8 cellular contexts compared by ENCODE assay signal in the genomic region with DNA sequence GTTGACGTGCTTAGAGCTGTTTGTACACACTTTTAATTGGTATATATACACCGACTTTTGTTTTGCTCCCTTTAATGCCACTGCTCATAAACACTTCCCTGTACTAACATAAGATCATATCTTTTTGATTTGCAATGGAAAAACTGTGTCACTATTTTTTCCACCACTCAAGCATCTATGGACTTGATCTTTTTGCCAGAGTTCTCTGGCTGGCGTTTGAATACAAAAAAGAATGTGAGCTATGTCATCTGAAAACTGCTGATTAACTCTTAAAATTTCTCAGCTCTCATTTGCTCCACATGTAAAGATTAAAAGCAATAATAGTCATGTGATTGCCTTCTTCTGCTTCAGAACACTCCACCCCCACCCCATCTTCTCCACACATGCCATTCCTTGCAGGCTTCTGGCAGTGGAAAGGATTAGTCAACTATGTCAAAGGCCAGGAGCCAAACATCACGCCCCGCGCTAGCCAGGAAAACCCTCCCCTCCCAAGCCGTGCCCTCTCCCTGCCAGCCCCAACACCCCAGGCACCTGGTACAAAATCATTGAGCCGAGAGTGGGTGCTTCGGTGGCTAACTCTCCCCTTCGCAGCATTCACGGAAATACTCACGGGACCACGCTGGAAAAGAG.
DNase-seq lines count a peak whose midpoint lies in the region; ATAC-seq and TF ChIP-seq lines count a peak whose summit lies in the region.

No MANE protein-coding gene starts in this region.

- no peak overlapping the region for H3K27ac Mint-ChIP-seq in activated CD8-positive, alpha-beta T cell treated with anti-CD3 and anti-CD28 coated beads for 36 hours
- no peak overlapping the region for H3K27ac Mint-ChIP-seq in endothelial cell (ENCODE audit: unreplicated experiment)

- CTCF ChIA-PET in activated CD8-positive, alpha-beta T cell treated with anti-CD3 and anti-CD28 coated beads for 36 hours (lab: Charles Lee) = interaction anchor here (0.9 to 1.6 kb wide), 2 partner anchors 9 to 262 kb away, joined by 3 to 6 read pairs; no protein-coding TSS in a partner anchor

- DNase-seq in H7 = peak; percentile 23
- DNase-seq in activated CD8-positive, alpha-beta T cell treated with anti-CD3 and anti-CD28 coated beads for 36 hours = no peak
- DNase-seq in Right ventricle myocardium superior = peak; percentile 82
- DNase-seq in cerebellar nuclear complex (lab: John Stamatoyannopoulos, UW) = no peak
- no peak for DNase-seq in endothelial cell (ENCODE audit: low spot score)

- H3K4me3 ChIP-seq in H7 (ENCODE audit: insufficient read depth, low read depth, low read length) = no peak overlapping the region
- H3K4me3 ChIP-seq in skeletal muscle tissue (ENCODE audit: low read length in 3 of 3) = peak overlapping the region; percentile 54 to 62 (median 56)

- peak; percentile 40 for ATAC-seq in activated CD8-positive, alpha-beta T cell treated with anti-CD3 and anti-CD28 coated beads for 36 hours
- ATAC-seq in Right ventricle myocardium superior (ENCODE audit: poor library complexity) = peak; percentile 92
- no peak for ATAC-seq in HG02884 (IDR thresholded peaks at IDR 0.05; ENCODE audit: unreplicated experiment)
- no peak for ATAC-seq in HG02763 (IDR thresholded peaks at IDR 0.05; ENCODE audit: unreplicated experiment)

- no peaks in the 10 kb centered on the region for H3K27me3 Mint-ChIP-seq in activated CD8-positive, alpha-beta T cell treated with anti-CD3 and anti-CD28 coated beads for 36 hours
- peaks cover 2% of the 10 kb centered on the region for H3K27me3 Mint-ChIP-seq in endothelial cell (ENCODE audit: unreplicated experiment)

- H3K36me3 ChIP-seq in H7 (replicated peaks; ENCODE audit: control insufficient read depth, insufficient read depth, low read length) (no peaks in the 10 kb centered on the region), skeletal muscle tissue (ENCODE audit: control insufficient read depth in 3 of 3, insufficient read depth in 3 of 3, low read length in 3 of 3) (no peaks in the 10 kb centered on the region)

- POLR2A ChIA-PET in activated CD8-positive, alpha-beta T cell treated with anti-CD3 and anti-CD28 coated beads for 36 hours (lab: Charles Lee) = interaction anchor here (1.1 kb wide), 1 partner anchor 9 kb away, joined by 3 read pairs; no protein-coding TSS in a partner anchor

- H3K9ac ChIP-seq in skeletal muscle tissue (ENCODE audit: low read depth in 1 of 3, low read length in 3 of 3) = peak overlapping the region; percentile 10 to 55 (median 20)

- no peaks in the 10 kb centered on the region for H3K9me3 ChIP-seq in skeletal muscle tissue (ENCODE audit: control insufficient read depth in 3 of 3, low read length in 3 of 3)

- H3K4me3 Mint-ChIP-seq in activated CD8-positive, alpha-beta T cell treated with anti-CD3 and anti-CD28 coated beads for 36 hours = no peak overlapping the region
- H3K4me3 Mint-ChIP-seq in endothelial cell (ENCODE audit: unreplicated experiment) = no peak overlapping the region

- no peaks in the 10 kb centered on the region for H3K9me3 Mint-ChIP-seq in activated CD8-positive, alpha-beta T cell treated with anti-CD3 and anti-CD28 coated beads for 36 hours
- H3K9me3 Mint-ChIP-seq in endothelial cell (ENCODE audit: unreplicated experiment) = no peaks in the 10 kb centered on the region

- no peaks in the 10 kb centered on the region for H3K36me3 Mint-ChIP-seq in activated CD8-positive, alpha-beta T cell treated with anti-CD3 and anti-CD28 coated beads for 36 hours (ENCODE audit: low read depth)
- H3K36me3 Mint-ChIP-seq in endothelial cell (ENCODE audit: low read depth, unreplicated experiment) = no peaks in the 10 kb centered on the region

- intact Hi-C loops in activated CD8-positive, alpha-beta T cell treated with anti-CD3 and anti-CD28 coated beads for 36 hours (cut with micrococcal nuclease) = loop anchor here (10.0 kb wide), 1 partner anchor 262 kb away; no protein-coding TSS in a partner anchor
- intact Hi-C loops in Right ventricle myocardium superior (cut with DNase I) = no loop called here

- TF ChIP-seq CTCF in activated CD8-positive, alpha-beta T cell treated with anti-CD3 and anti-CD28 coated beads for 36 hours (IDR thresholded peaks at IDR 0.05) = no peak
- TF ChIP-seq CTCF in endothelial cell (IDR thresholded peaks at IDR 0.05; ENCODE audit: unreplicated experiment) = no peak

- H3K4me1 Mint-ChIP-seq in activated CD8-positive, alpha-beta T cell treated with anti-CD3 and anti-CD28 coated beads for 36 hours (ENCODE audit: low read depth) = peaks cover 56% of the 10 kb centered on the region
- H3K4me1 Mint-ChIP-seq in endothelial cell (ENCODE audit: unreplicated experiment) = peaks cover 6% of the 10 kb centered on the region

- H3K27me3 ChIP-seq in H7 (ENCODE audit: control insufficient read depth, insufficient read depth, low read length) = no peaks in the 10 kb centered on the region
- no peaks in the 10 kb centered on the region for H3K27me3 ChIP-seq in skeletal muscle tissue (ENCODE audit: control insufficient read depth in 3 of 3, insufficient read depth in 3 of 3, low read length in 3 of 3)

- H3K4me1 ChIP-seq in skeletal muscle tissue (ENCODE audit: control insufficient read depth in 3 of 3, insufficient read depth in 3 of 3, low read length in 3 of 3) = peaks cover 43 to 57% (median 55%) of the 10 kb centered on the region in 3 donors

- H3K27ac ChIP-seq in skeletal muscle tissue (ENCODE audit: low read depth, low read length) = peak overlapping the region; percentile 65

Comparison
In these comparisons a context has a peak if more than half of its experiments do, and no peak if none do; other contexts are left out.
1. DNase-seq: peak in H7 (single experiment) and Right ventricle myocardium superior (single experiment); none in activated CD8-positive, alpha-beta T cell treated with anti-CD3 and anti-CD28 coated beads for 36 hours (single experiment), cerebellar nuclear complex (0 of 2) and endothelial cell (single experiment).
2. ATAC-seq: peak in activated CD8-positive, alpha-beta T cell treated with anti-CD3 and anti-CD28 coated beads for 36 hours (single experiment) and Right ventricle myocardium superior (single experiment); none in HG02884 (single experiment) and HG02763 (single experiment).